Comparison of ENCODE assay signal across 1 cellular context in genomic region chr3:65597952-65598413, GRCh38.
TF ChIP-seq lines count a peak whose summit lies in the region.

No MANE protein-coding gene starts in this region.

TF ChIP-seq in H1, 55 proteins besides CTCF, POLR2A, EP300 and RAD21 (continued from another document):
- TF ChIP-seq CHD2 (IDR thresholded peaks at IDR 0.05; ENCODE audit: low read length) (0 out of 2 replicates have a peak, but pooled peaks have one; percentile 15), NRF1 (IDR thresholded peaks at IDR 0.05; ENCODE audit: low read depth, low read length) (no peak), BACH1 (IDR thresholded peaks at IDR 0.05; ENCODE audit: low read length) (no peak), ZNF274 (IDR thresholded peaks at IDR 0.05; ENCODE audit: borderline replicate concordance, extremely low read depth, low read length) (no peak), TAF1 (IDR thresholded peaks at IDR 0.05; ENCODE audit: low read depth, low read length) (peak; percentile 38; the same call in 1 of the 2 replicates), CBX8 (IDR thresholded peaks at IDR 0.05; ENCODE audit: borderline replicate concordance, low read depth, low read length) (no peak), CBX5 (IDR thresholded peaks at IDR 0.05; ENCODE audit: low read depth, low read length) (no peak), ATF3 (IDR thresholded peaks at IDR 0.05; ENCODE audit: insufficient read depth, low read depth, low read length) (no peak), MAX (IDR thresholded peaks at IDR 0.05) (peak; percentile 98), POLR2AphosphoS5 (IDR thresholded peaks at IDR 0.05; ENCODE audit: low read depth, low read length) (peak; percentile 8; the same call in 1 of the 2 replicates), CEBPB (IDR thresholded peaks at IDR 0.05; ENCODE audit: low read depth, low read length) (peak; percentile 22; the same call in 1 of the 2 replicates), SIN3A (conservative IDR thresholded peaks at IDR 0.05 in 1 of 2, IDR thresholded peaks at IDR 0.05 in 1 of 2; ENCODE audit: low read depth in 1 of 2, low read length in 2 of 2) (no peak), KDM4A (IDR thresholded peaks at IDR 0.05; ENCODE audit: low read depth, low read length, severe bottlenecking) (peak; percentile 24), KDM1A (IDR thresholded peaks at IDR 0.05; ENCODE audit: borderline replicate concordance, low read length) (0 out of 2 replicates have a peak, but pooled peaks have one; percentile 32)
- TF ChIP-seq, protein P1, sequence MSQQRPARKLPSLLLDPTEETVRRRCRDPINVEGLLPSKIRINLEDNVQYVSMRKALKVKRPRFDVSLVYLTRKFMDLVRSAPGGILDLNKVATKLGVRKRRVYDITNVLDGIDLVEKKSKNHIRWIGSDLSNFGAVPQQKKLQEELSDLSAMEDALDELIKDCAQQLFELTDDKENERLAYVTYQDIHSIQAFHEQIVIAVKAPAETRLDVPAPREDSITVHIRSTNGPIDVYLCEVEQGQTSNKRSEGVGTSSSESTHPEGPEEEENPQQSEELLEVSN (IDR thresholded peaks at IDR 0.05) = peak; percentile 99
- TF ChIP-seq, protein P2, sequence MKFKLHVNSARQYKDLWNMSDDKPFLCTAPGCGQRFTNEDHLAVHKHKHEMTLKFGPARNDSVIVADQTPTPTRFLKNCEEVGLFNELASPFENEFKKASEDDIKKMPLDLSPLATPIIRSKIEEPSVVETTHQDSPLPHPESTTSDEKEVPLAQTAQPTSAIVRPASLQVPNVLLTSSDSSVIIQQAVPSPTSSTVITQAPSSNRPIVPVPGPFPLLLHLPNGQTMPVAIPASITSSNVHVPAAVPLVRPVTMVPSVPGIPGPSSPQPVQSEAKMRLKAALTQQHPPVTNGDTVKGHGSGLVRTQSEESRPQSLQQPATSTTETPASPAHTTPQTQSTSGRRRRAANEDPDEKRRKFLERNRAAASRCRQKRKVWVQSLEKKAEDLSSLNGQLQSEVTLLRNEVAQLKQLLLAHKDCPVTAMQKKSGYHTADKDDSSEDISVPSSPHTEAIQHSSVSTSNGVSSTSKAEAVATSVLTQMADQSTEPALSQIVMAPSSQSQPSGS (IDR thresholded peaks at IDR 0.05; ENCODE audit: low read length) = peak; percentile 43; the same call in 1 of the 2 replicates
